ENCODE assay signal across 16 cellular contexts in genomic region chr10:86480571-86480970, GRCh38. TPM values are rescaled to one million over a fixed set of nuclear protein-coding genes. Genes with fewer than 3 reads are reported as not detected.
DNase-seq lines count a peak whose midpoint lies in the region; ATAC-seq and TF ChIP-seq lines count a peak whose summit lies in the region.
"Had no signal": no experiment of that assay in that cellular context is flagged by ENCODE, and none has a peak within 500 bp of the region (broad histone marks: within the 10 kb centered on the region; RNA-seq: fewer than 3 reads in every experiment).

No MANE protein-coding gene starts in this region.

- no peak overlapping the region for H3K4me2 ChIP-seq in Karpas-422 (ENCODE audit: low read depth, low read length, poor library complexity, severe bottlenecking)

- CTCF ChIA-PET in CD8-positive, alpha-beta memory T cell (lab: Charles Lee): interaction anchor here (1.0 to 2.3 kb wide), 2 partner anchors 11 to 80 kb away, joined by 3 to 5 read pairs; no protein-coding TSS in a partner anchor
- CTCF ChIA-PET in naive thymus-derived CD4-positive, alpha-beta T cell (lab: Charles Lee): interaction anchor here (0.9 kb wide), 1 partner anchor 104 kb away, joined by 4 read pairs; no protein-coding TSS in a partner anchor

- intact Hi-C loops in naive thymus-derived CD4-positive, alpha-beta T cell (cut with micrococcal nuclease): no loop called here

- ATAC-seq in naive thymus-derived CD4-positive, alpha-beta T cell: no peak
- ATAC-seq: SK-N-SH treated with all-trans-retinoic acid at 6 μM for 48 hours had no signal

- H3K36me3 Mint-ChIP-seq in CD8-positive, alpha-beta memory T cell: peaks cover 0 to 51% (median 7%) of the 10 kb centered on the region in 3 donors
- peaks cover 3 to 19% (median 7%) of the 10 kb centered on the region in 5 donors for H3K36me3 Mint-ChIP-seq in naive thymus-derived CD4-positive, alpha-beta T cell

- DNase-seq in CD8-positive, alpha-beta memory T cell: no peak
- no peak for DNase-seq in Karpas-422
- peak; percentile 42 for DNase-seq in epithelial cell of esophagus (ENCODE audit: low read depth)
- no peak for DNase-seq in naive thymus-derived CD4-positive, alpha-beta T cell
- no peak for DNase-seq in activated naive CD4-positive, alpha-beta T cell treated with Interleukin-2 at 50 U/mL for 16 hours
- no peak for DNase-seq in EL
- DNase-seq in GM10266 (ENCODE audit: extremely low spot score): no peak
- DNase-seq: DMS153, GDM1, HFFc6, NCI-H1417, NCI-H1930, NCI-H2171 treated with DMSO at 0.1 percent for 48 hours, NCI-H774, Right ventricle myocardium superior had no signal

- TF ChIP-seq CTCF in epithelial cell of esophagus (IDR thresholded peaks at IDR 0.05; ENCODE audit: insufficient read depth, low read depth, low read length, missing control alignments) (no peak), GM10266 (IDR thresholded peaks at IDR 0.05; ENCODE audit: control insufficient read depth, insufficient read depth, low read depth, missing control alignments) (no peak)

- H3K27ac ChIP-seq in CD8-positive, alpha-beta memory T cell (ENCODE audit: low read depth, low read length): no peak overlapping the region
- peak overlapping the region; percentile 26; the same call in 1 of the 2 replicates for H3K27ac ChIP-seq in Karpas-422 (ENCODE audit: low read length)
- no peak overlapping the region for H3K27ac ChIP-seq in naive thymus-derived CD4-positive, alpha-beta T cell (ENCODE audit: low read depth, low read length)

- H3K27me3 Mint-ChIP-seq in CD8-positive, alpha-beta memory T cell: no peaks in the 10 kb centered on the region
- no peaks in the 10 kb centered on the region for H3K27me3 Mint-ChIP-seq in naive thymus-derived CD4-positive, alpha-beta T cell

- peaks cover 4% of the 10 kb centered on the region for H3K36me3 ChIP-seq in CD8-positive, alpha-beta memory T cell (ENCODE audit: insufficient read depth, low read length)
- H3K36me3 ChIP-seq in Karpas-422 (ENCODE audit: insufficient read depth, low read length): no peaks in the 10 kb centered on the region
- peaks cover 0 to 13% (median 5%) of the 10 kb centered on the region in 3 experiments for H3K36me3 ChIP-seq in naive thymus-derived CD4-positive, alpha-beta T cell (ENCODE audit: control insufficient read depth in 2 of 3, insufficient read depth in 3 of 3, low read length in 3 of 3)

- no peak overlapping the region for H3K4me3 ChIP-seq in CD8-positive, alpha-beta memory T cell (ENCODE audit: low read length)
- H3K4me3 ChIP-seq in Karpas-422 (ENCODE audit: low read length) (no peak overlapping the region), epithelial cell of esophagus (ENCODE audit: low read length) (no peak overlapping the region)
- H3K4me3 ChIP-seq in naive thymus-derived CD4-positive, alpha-beta T cell (ENCODE audit: low read length): no peak overlapping the region

- no peaks in the 10 kb centered on the region for H3K9me2 ChIP-seq in Karpas-422 (replicated peaks; ENCODE audit: insufficient read depth, low read length)

- no peak overlapping the region for H3K4me3 Mint-ChIP-seq in CD8-positive, alpha-beta memory T cell
- H3K4me3 Mint-ChIP-seq in naive thymus-derived CD4-positive, alpha-beta T cell: no peak overlapping the region
- H3K4me3 Mint-ChIP-seq: HFFc6 had no signal

- POLR2A ChIA-PET in CD8-positive, alpha-beta memory T cell (lab: Charles Lee): no interaction called here
- POLR2A ChIA-PET in naive thymus-derived CD4-positive, alpha-beta T cell (lab: Charles Lee): interaction anchor here (0.6 to 0.8 kb wide), 3 partner anchors 12 to 21 kb away, joined by 3 to 4 read pairs (median 3); no protein-coding TSS in a partner anchor

- H4K20me1 ChIP-seq in Karpas-422 (ENCODE audit: insufficient read depth, low read depth, low read length): no peaks in the 10 kb centered on the region

- no peaks in the 10 kb centered on the region for H3K4me1 ChIP-seq in CD8-positive, alpha-beta memory T cell (ENCODE audit: insufficient read depth, low read length)
- peaks cover 5% of the 10 kb centered on the region; the same call in 1 of the 2 replicates for H3K4me1 ChIP-seq in Karpas-422 (ENCODE audit: low read length)
- H3K4me1 ChIP-seq in naive thymus-derived CD4-positive, alpha-beta T cell (ENCODE audit: control insufficient read depth in 2 of 2, insufficient read depth in 2 of 2, low read length in 2 of 2): no peaks in the 10 kb centered on the region

- peaks cover 35% of the 10 kb centered on the region for H3K79me2 ChIP-seq in Karpas-422 (ENCODE audit: low read length)

- no peaks in the 10 kb centered on the region for H3K9me3 ChIP-seq in CD8-positive, alpha-beta memory T cell (ENCODE audit: low read length)
- H3K9me3 ChIP-seq in Karpas-422 (ENCODE audit: low read length): no peaks in the 10 kb centered on the region
- H3K9me3 ChIP-seq in naive thymus-derived CD4-positive, alpha-beta T cell (ENCODE audit: control insufficient read depth in 2 of 3, low read length in 3 of 3): no peaks in the 10 kb centered on the region

- H3K27ac Mint-ChIP-seq in CD8-positive, alpha-beta memory T cell: peak overlapping the region in 5 of 8 donors; percentile 1 to 54 (median 35)
- peak overlapping the region in 5 of 9 donors; percentile 35 to 77 (median 41) for H3K27ac Mint-ChIP-seq in naive thymus-derived CD4-positive, alpha-beta T cell
- H3K27ac Mint-ChIP-seq: HFFc6 had no signal

- H3K4me1 Mint-ChIP-seq in CD8-positive, alpha-beta memory T cell: peaks cover 5 to 26% (median 24%) of the 10 kb centered on the region in 3 donors
- peaks cover 6 to 29% (median 20%) of the 10 kb centered on the region in 7 donors for H3K4me1 Mint-ChIP-seq in naive thymus-derived CD4-positive, alpha-beta T cell

- no peak overlapping the region for H3K9ac ChIP-seq in Karpas-422 (ENCODE audit: low read length)

- no peaks in the 10 kb centered on the region for H3K9me3 Mint-ChIP-seq in CD8-positive, alpha-beta memory T cell
- H3K9me3 Mint-ChIP-seq in naive thymus-derived CD4-positive, alpha-beta T cell: no peaks in the 10 kb centered on the region
- H3K9me3 Mint-ChIP-seq: HFFc6 had no signal

- no peaks in the 10 kb centered on the region for H3K27me3 ChIP-seq in CD8-positive, alpha-beta memory T cell (ENCODE audit: insufficient read depth, low read length, poor library complexity, severe bottlenecking)
- no peaks in the 10 kb centered on the region for H3K27me3 ChIP-seq in Karpas-422 (ENCODE audit: low read length)
- no peaks in the 10 kb centered on the region for H3K27me3 ChIP-seq in naive thymus-derived CD4-positive, alpha-beta T cell (ENCODE audit: control insufficient read depth in 2 of 2, insufficient read depth in 2 of 2, low read length in 2 of 2)

- H2AFZ ChIP-seq in Karpas-422 (ENCODE audit: low read length): no peak overlapping the region

RNA-seq across cellular contexts. Expression of gene WAPL, which starts 41.0 kb away (rescaled TPM):
- 10 to 100 TPM; 49.7 to 54.2 TPM for total RNA-seq in CD8-positive, alpha-beta memory T cell
- polyA plus RNA-seq in CD8-positive, alpha-beta memory T cell: 41.9 TPM
- 28.4 and 30.5 TPM in 2 replicates for total RNA-seq in Karpas-422 (2014; rRNA removed; shearing (Covaris generic); ENCODE audit: low replicate concordance)
- 10 to 100 TPM; 40.3 to 59.2 (median 53.4) TPM for total RNA-seq in naive thymus-derived CD4-positive, alpha-beta T cell
- polyA plus RNA-seq in naive thymus-derived CD4-positive, alpha-beta T cell: 10 to 100 TPM; 46.1 to 49.5 TPM
